Comparison of ENCODE assay signal across 16 cellular contexts in genomic region chr17:17001076-17001777, GRCh38. TPM values are rescaled to one million over a fixed set of nuclear protein-coding genes. Genes with fewer than 3 reads are reported as not detected.
DNase-seq lines count a peak whose midpoint lies in the region; ATAC-seq and TF ChIP-seq lines count a peak whose summit lies in the region.
"Had no signal": no experiment of that assay in that cellular context is flagged by ENCODE, and none has a peak within 500 bp of the region (broad histone marks: within the 10 kb centered on the region; RNA-seq: fewer than 3 reads in every experiment).

No MANE protein-coding gene starts in this region.

- H3K27ac Mint-ChIP-seq in stimulated activated naive CD8-positive, alpha-beta T cell treated with anti-CD3 and anti-CD28 coated beads, Interleukin-15, amount 100 ng/mL, for 72 hours, result no peak overlapping the region
- H3K27ac Mint-ChIP-seq in endothelial cell (ENCODE audit: unreplicated experiment), result no peak overlapping the region
- H3K27ac Mint-ChIP-seq: activated CD4-positive, alpha-beta memory T cell treated with anti-CD3 and anti-CD28 coated beads for 36 hours; activated T-helper 1 cell treated with anti-CD3 and anti-CD28 coated beads, Interleukin-12 subunit alpha, Interleukin-12 subunit beta, Interleukin-2, Interleukin-4 antibody, amounts not matched to agents 30 ng/mL and 10 ng/mL and 1 ng/mL, durations not matched to agents 14 hours and 24 hours and 36 hours had no signal

- H3K27me3 ChIP-seq in OCI-LY3 (ENCODE audit: low read depth, low read length), result no peaks in the 10 kb centered on the region
- no peaks in the 10 kb centered on the region for H3K27me3 ChIP-seq in upper lobe of right lung
- H3K27me3 ChIP-seq: BE2C, cardiac muscle cell, dorsolateral prefrontal cortex, ovary had no signal

- peak in 1 of 2 donors; percentile 11 for DNase-seq in stimulated activated naive CD8-positive, alpha-beta T cell treated with anti-CD3 and anti-CD28 coated beads, Interleukin-15, amount 100 ng/mL, for 72 hours
- DNase-seq in stimulated activated naive CD8-positive, alpha-beta T cell treated with anti-CD3 and anti-CD28 coated beads, Interleukin-15, Interleukin-2, amounts not matched to agents 100 U/mL and 50 U/mL, for 24 hours, result no peak
- no peak for DNase-seq in left colon
- no peak for DNase-seq in endothelial cell (ENCODE audit: low spot score)
- DNase-seq in NCI-H1417 (lab: John Stamatoyannopoulos, UW), result no peak
- DNase-seq in upper lobe of right lung, result no peak

- no peaks in the 10 kb centered on the region for H3K9me3 ChIP-seq in OCI-LY3 (ENCODE audit: insufficient read depth, low read length)
- no peaks in the 10 kb centered on the region for H3K9me3 ChIP-seq in upper lobe of right lung
- H3K9me3 ChIP-seq: BE2C, ovary, thoracic aorta had no signal

- no peak overlapping the region for H3K9ac ChIP-seq in OCI-LY3 (ENCODE audit: low read length)

- peak overlapping the region; percentile 64 for H3K4me2 ChIP-seq in OCI-LY3 (ENCODE audit: low read length)

- H3K36me3 ChIP-seq in OCI-LY3 (replicated peaks; ENCODE audit: low read depth, low read length), result no peaks in the 10 kb centered on the region
- no peaks in the 10 kb centered on the region for H3K36me3 ChIP-seq in upper lobe of right lung
- H3K36me3 ChIP-seq: BE2C, cardiac muscle cell, ovary, thoracic aorta had no signal

- TF ChIP-seq CTCF in OCI-LY3 (IDR thresholded peaks at IDR 0.05; ENCODE audit: low read depth, low read length), result no peak
- TF ChIP-seq CTCF in endothelial cell (IDR thresholded peaks at IDR 0.05; ENCODE audit: unreplicated experiment), result no peak
- TF ChIP-seq CTCF in upper lobe of right lung (IDR thresholded peaks at IDR 0.05), result no peak

- no peak overlapping the region for H3K27ac ChIP-seq in OCI-LY3 (ENCODE audit: low read length)
- no peak overlapping the region for H3K27ac ChIP-seq in upper lobe of right lung
- H3K27ac ChIP-seq: cardiac muscle cell, ovary, skin epidermis, thoracic aorta had no signal

- H3K9me3 Mint-ChIP-seq in stimulated activated naive CD8-positive, alpha-beta T cell treated with anti-CD3 and anti-CD28 coated beads, Interleukin-15, amount 100 ng/mL, for 72 hours, result no peaks in the 10 kb centered on the region
- H3K9me3 Mint-ChIP-seq in endothelial cell (ENCODE audit: unreplicated experiment), result no peaks in the 10 kb centered on the region
- H3K9me3 Mint-ChIP-seq: activated CD4-positive, alpha-beta memory T cell treated with anti-CD3 and anti-CD28 coated beads for 36 hours; activated T-helper 1 cell treated with anti-CD3 and anti-CD28 coated beads, Interleukin-12 subunit alpha, Interleukin-12 subunit beta, Interleukin-2, Interleukin-4 antibody, amounts not matched to agents 30 ng/mL and 10 ng/mL and 1 ng/mL, durations not matched to agents 14 hours and 24 hours and 36 hours had no signal

- ATAC-seq in stimulated activated naive CD8-positive, alpha-beta T cell treated with anti-CD3 and anti-CD28 coated beads, Interleukin-15, amount 100 ng/mL, for 72 hours, result peak; percentile 2
- ATAC-seq in stimulated activated naive CD8-positive, alpha-beta T cell treated with anti-CD3 and anti-CD28 coated beads, Interleukin-15, Interleukin-2, amounts not matched to agents 100 U/mL and 50 U/mL, for 24 hours, result no peak
- ATAC-seq in left colon, result peak; percentile 2
- no peak for ATAC-seq in upper lobe of right lung

- no peak overlapping the region for H3K4me3 Mint-ChIP-seq in stimulated activated naive CD8-positive, alpha-beta T cell treated with anti-CD3 and anti-CD28 coated beads, Interleukin-15, amount 100 ng/mL, for 72 hours
- no peak overlapping the region for H3K4me3 Mint-ChIP-seq in endothelial cell (ENCODE audit: unreplicated experiment)
- H3K4me3 Mint-ChIP-seq: activated CD4-positive, alpha-beta memory T cell treated with anti-CD3 and anti-CD28 coated beads for 36 hours; activated T-helper 1 cell treated with anti-CD3 and anti-CD28 coated beads, Interleukin-12 subunit alpha, Interleukin-12 subunit beta, Interleukin-2, Interleukin-4 antibody, amounts not matched to agents 30 ng/mL and 10 ng/mL and 1 ng/mL, durations not matched to agents 14 hours and 24 hours and 36 hours had no signal

- H3K4me3 ChIP-seq in OCI-LY3 (ENCODE audit: low read length), result peak overlapping the region; percentile 31
- H3K4me3 ChIP-seq in upper lobe of right lung, result no peak overlapping the region
- H3K4me3 ChIP-seq: cardiac muscle cell, ovary, skin epidermis had no signal

- no peaks in the 10 kb centered on the region for H3K27me3 Mint-ChIP-seq in stimulated activated naive CD8-positive, alpha-beta T cell treated with anti-CD3 and anti-CD28 coated beads, Interleukin-15, amount 100 ng/mL, for 72 hours
- peaks cover 4% of the 10 kb centered on the region for H3K27me3 Mint-ChIP-seq in endothelial cell (ENCODE audit: unreplicated experiment)
- H3K27me3 Mint-ChIP-seq: activated CD4-positive, alpha-beta memory T cell treated with anti-CD3 and anti-CD28 coated beads for 36 hours had no signal

- no peaks in the 10 kb centered on the region for H4K20me1 ChIP-seq in OCI-LY3 (ENCODE audit: insufficient read depth, low read length)

- H3K4me1 ChIP-seq in OCI-LY3 (ENCODE audit: low read length) (peaks cover 7% of the 10 kb centered on the region; the same call in 1 of the 2 replicates), upper lobe of right lung (peaks cover 5% of the 10 kb centered on the region)
- H3K4me1 ChIP-seq: BE2C had no signal

- H2AFZ ChIP-seq in OCI-LY3 (ENCODE audit: low read depth, low read length), result peak overlapping the region; percentile 30; the same call in 1 of the 2 replicates

- peaks cover 5% of the 10 kb centered on the region for H3K36me3 Mint-ChIP-seq in endothelial cell (ENCODE audit: low read depth, unreplicated experiment)
- H3K36me3 Mint-ChIP-seq: activated CD4-positive, alpha-beta memory T cell treated with anti-CD3 and anti-CD28 coated beads for 36 hours had no signal

- intact Hi-C loops in left colon (cut with DNase I, micrococcal nuclease), result loop anchor here in 1 of 2 donors (10.0 kb wide), 1 partner anchor 124 kb away; no protein-coding TSS in a partner anchor
- intact Hi-C loops in upper lobe of right lung (cut with DNase I), result loop anchor here (10.0 kb wide), 1 partner anchor 114 kb away; no protein-coding TSS in a partner anchor

- peaks cover 7% of the 10 kb centered on the region for H3K4me1 Mint-ChIP-seq in stimulated activated naive CD8-positive, alpha-beta T cell treated with anti-CD3 and anti-CD28 coated beads, Interleukin-15, amount 100 ng/mL, for 72 hours
- peaks cover 19% of the 10 kb centered on the region for H3K4me1 Mint-ChIP-seq in endothelial cell (ENCODE audit: unreplicated experiment)

- no peaks in the 10 kb centered on the region for H3K79me2 ChIP-seq in OCI-LY3 (ENCODE audit: low read length)

RNA-seq across cellular contexts. Expression of gene TNFRSF13B, which starts 29.3 kb away (rescaled TPM):
- total RNA-seq in left colon, result 1 to 10 TPM in 1 of 2 donors, under 1 TPM in 1; 0.79 to 1.4 TPM
- not detected for total RNA-seq in endothelial cell (ENCODE audit: unreplicated experiment)
- total RNA-seq in upper lobe of right lung, result not detected
- total RNA-seq: activated CD4-positive, alpha-beta memory T cell treated with anti-CD3 and anti-CD28 coated beads for 36 hours; activated T-helper 1 cell treated with anti-CD3 and anti-CD28 coated beads, Interleukin-12 subunit alpha, Interleukin-12 subunit beta, Interleukin-2, Interleukin-4 antibody, amounts not matched to agents 30 ng/mL and 10 ng/mL and 1 ng/mL, durations not matched to agents 14 hours and 24 hours and 36 hours; cardiac muscle cell; MCF 10A; ovary; thoracic aorta had no signal

RNA-seq across cellular contexts. Expression of gene MPRIP, which starts 41.0 kb away (rescaled TPM):
- total RNA-seq in left colon (100 to 1,000 TPM; 160 to 169 TPM), endothelial cell (ENCODE audit: unreplicated experiment) (392 TPM), upper lobe of right lung (333 TPM)

Comparison
In these comparisons a context has a peak if more than half of its experiments do, and no peak if none do; other contexts are left out.
1. ATAC-seq: peak in stimulated activated naive CD8-positive, alpha-beta T cell treated with anti-CD3 and anti-CD28 coated beads, Interleukin-15, amount 100 ng/mL, for 72 hours (single experiment) and left colon (single experiment); none in stimulated activated naive CD8-positive, alpha-beta T cell treated with anti-CD3 and anti-CD28 coated beads, Interleukin-15, Interleukin-2, amounts not matched to agents 100 U/mL and 50 U/mL, for 24 hours (single experiment) and upper lobe of right lung (single experiment).